10 cellular contexts compared by ENCODE assay signal in genomic region chr6:149405823-149406765, GRCh38. TPM values are rescaled to one million over a fixed set of nuclear protein-coding genes. Genes with fewer than 3 reads are reported as not detected.
A peak's percentile ranks its signal among the peaks of the same experiment; 100 is the strongest.
DNase-seq lines count a peak whose midpoint lies in the region; ATAC-seq and TF ChIP-seq lines count a peak whose summit lies in the region.
"Had no signal": no experiment of that assay in that cellular context is flagged by ENCODE, and none has a peak within 500 bp of the region (broad histone marks: within the 10 kb centered on the region; RNA-seq: fewer than 3 reads in every experiment).

No MANE protein-coding gene starts in this region.

- POLR2A ChIA-PET in CD4-positive, alpha-beta memory T cell (lab: Charles Lee; ENCODE audit: partially characterized antibody) = no interaction called here
- POLR2A ChIA-PET in IMR-90 (lab: Charles Lee; ENCODE audit: unreplicated experiment) = no interaction called here

- peak overlapping the region; percentile 0 to 82 (median 36) for H3K27ac Mint-ChIP-seq in CD4-positive, alpha-beta memory T cell
- H3K27ac Mint-ChIP-seq in activated naive CD8-positive, alpha-beta T cell = peak overlapping the region; percentile 88

- H3K9me1 ChIP-seq in IMR-90 (ENCODE audit: insufficient read depth, low read length) = no peaks in the 10 kb centered on the region

- no peak overlapping the region for H3K9ac ChIP-seq in IMR-90 (ENCODE audit: low read depth, low read length)

- H3K27ac ChIP-seq in CD4-positive, alpha-beta memory T cell (ENCODE audit: low read depth, low read length) = no peak overlapping the region
- no peak overlapping the region for H3K27ac ChIP-seq in IMR-90 (ENCODE audit: insufficient read depth, low read length)

- CTCF ChIA-PET in CD4-positive, alpha-beta memory T cell (lab: Charles Lee; ENCODE audit: partially characterized antibody) = interaction anchor here (1.4 kb wide), 1 partner anchor 26 kb away, joined by 3 read pairs; no protein-coding TSS in a partner anchor
- CTCF ChIA-PET in IMR-90 (lab: Yijun Ruan, JAX) = interaction anchor here (0.6 kb wide), 1 partner anchor 379 kb away, joined by 3 read pairs; no protein-coding TSS in a partner anchor

- in situ Hi-C loops in IMR-90 (cut with MboI; ENCODE audit: low sequenced_read_pairs) = no loop called here

- H2AFZ ChIP-seq in IMR-90 (replicated peaks; ENCODE audit: low read length, poor library complexity) = no peak overlapping the region

- no peak overlapping the region for H2BK5ac ChIP-seq in IMR-90 (ENCODE audit: low read depth, low read length, poor library complexity, severe bottlenecking)

- H3K4me3 ChIP-seq in CD4-positive, alpha-beta memory T cell (ENCODE audit: low read length in 2 of 2) = no peak overlapping the region
- H3K4me3 ChIP-seq in IMR-90 (ENCODE audit: insufficient read depth, low read depth, low read length) = no peak overlapping the region

- no peak for TF ChIP-seq POLR2A in IMR-90 (IDR thresholded peaks at IDR 0.05; ENCODE audit: low read depth, low read length)

- no peak overlapping the region for H2BK20ac ChIP-seq in IMR-90 (ENCODE audit: low read depth, low read length)

- H4K5ac ChIP-seq in IMR-90 (ENCODE audit: low read depth, low read length) = no peak overlapping the region

- dilution Hi-C loops in IMR-90 (cut with HindIII; ENCODE audit: low sequenced_read_pairs, unreplicated experiment) = no loop called here

- H2AK5ac ChIP-seq in IMR-90 (ENCODE audit: low read depth, low read length) = no peak overlapping the region

- H4K8ac ChIP-seq in IMR-90 (ENCODE audit: low read depth in 2 of 2, low read length in 2 of 2) = no peak overlapping the region

- H3K23ac ChIP-seq in IMR-90 (ENCODE audit: low read depth, low read length) = no peak overlapping the region

- no peaks in the 10 kb centered on the region for H4K20me1 ChIP-seq in IMR-90 (ENCODE audit: insufficient read depth, low read length)

- H3K4me1 Mint-ChIP-seq in CD4-positive, alpha-beta memory T cell = peaks cover 3 to 24% (median 11%) of the 10 kb centered on the region in 4 donors
- peaks cover 22% of the 10 kb centered on the region for H3K4me1 Mint-ChIP-seq in activated naive CD8-positive, alpha-beta T cell (ENCODE audit: low read depth)

- H3K4me3 Mint-ChIP-seq in CD4-positive, alpha-beta memory T cell = no peak overlapping the region
- no peak overlapping the region for H3K4me3 Mint-ChIP-seq in activated naive CD8-positive, alpha-beta T cell

- peaks cover 50 to 66% of the 10 kb centered on the region in 2 donors for H3K36me3 Mint-ChIP-seq in CD4-positive, alpha-beta memory T cell
- peaks cover 23% of the 10 kb centered on the region for H3K36me3 Mint-ChIP-seq in activated naive CD8-positive, alpha-beta T cell

- H3K9me3 Mint-ChIP-seq in CD4-positive, alpha-beta memory T cell = no peaks in the 10 kb centered on the region
- H3K9me3 Mint-ChIP-seq in activated naive CD8-positive, alpha-beta T cell (ENCODE audit: low read depth) = no peaks in the 10 kb centered on the region

- no peak overlapping the region for H4K91ac ChIP-seq in IMR-90 (ENCODE audit: insufficient read depth, low read depth, low read length)

- WGBS in IMR-90 (ENCODE audit: extremely low coverage in 2 of 2, insufficient read length in 1 of 2), 2 experiments = 100% methylated on average over 1 of the region's 5 CpGs; no CpG with 5 or more reads in 1 of the 2 experiments

- ATAC-seq in IMR-90 (ENCODE audit: low read depth) (no peak), HG03095 (IDR thresholded peaks at IDR 0.05; ENCODE audit: unreplicated experiment) (no peak)

- BruUV-seq in IMR-90 (replicated peaks; lab: Mats Ljungman, UMichigan) = no TSS peak

- H3K4me1 ChIP-seq in CD4-positive, alpha-beta memory T cell (ENCODE audit: insufficient read depth, low read length) = no peaks in the 10 kb centered on the region
- no peaks in the 10 kb centered on the region for H3K4me1 ChIP-seq in IMR-90 (ENCODE audit: control insufficient read depth, insufficient read depth, low read length)

- no peaks in the 10 kb centered on the region for H3K27me3 Mint-ChIP-seq in CD4-positive, alpha-beta memory T cell
- no peaks in the 10 kb centered on the region for H3K27me3 Mint-ChIP-seq in activated naive CD8-positive, alpha-beta T cell

- no peak for DNase-seq in CD4-positive, alpha-beta memory T cell
- peak; percentile 51 for DNase-seq in IMR-90
- peak; percentile 70 for DNase-seq in iris pigment epithelial cell (ENCODE audit: low read depth)
- DNase-seq in superior temporal gyrus (ENCODE audit: extremely low spot score) = no peak
- DNase-seq in NCI-H524 treated with DMSO at 0.1 percent for 48 hours (lab: John Stamatoyannopoulos, UW) = no peak
- DNase-seq in NCI-H1417 treated with DMSO at 0.1 percent for 48 hours (lab: John Stamatoyannopoulos, UW) = no peak
- DNase-seq: activated CD4-positive, alpha-beta T cell treated with anti-CD3 and anti-CD28 coated beads for 48 hours; DMS53 had no signal

- H2BK120ac ChIP-seq in IMR-90 (ENCODE audit: low read depth, low read length) = no peak overlapping the region

- no peak overlapping the region for H3K14ac ChIP-seq in IMR-90 (replicated peaks; ENCODE audit: low read depth, low read length)

- no peaks in the 10 kb centered on the region for H3K9me3 ChIP-seq in CD4-positive, alpha-beta memory T cell (ENCODE audit: control insufficient read depth in 1 of 2, low read length in 2 of 2)
- no peaks in the 10 kb centered on the region for H3K9me3 ChIP-seq in IMR-90 (ENCODE audit: control insufficient read depth, insufficient read depth, low read length)

- TF ChIP-seq CTCF in IMR-90 (conservative IDR thresholded peaks at IDR 0.05; ENCODE audit: low read depth, low read length) = no peak

- intact Hi-C loops in CD4-positive, alpha-beta memory T cell (cut with micrococcal nuclease) = no loop called here
- intact Hi-C loops in IMR-90 (cut with micrococcal nuclease) = no loop called here

- no peak overlapping the region for H3K56ac ChIP-seq in IMR-90 (ENCODE audit: extremely low read depth, insufficient read depth, low read length)

- H2AK9ac ChIP-seq in IMR-90 (replicated peaks; ENCODE audit: low read depth, low read length, poor library complexity) = no peak overlapping the region

- peaks cover 43% of the 10 kb centered on the region for H3K36me3 ChIP-seq in CD4-positive, alpha-beta memory T cell (ENCODE audit: insufficient read depth, low read length)
- H3K36me3 ChIP-seq in IMR-90 (ENCODE audit: control insufficient read depth, insufficient read depth, low read length) = peaks cover 13% of the 10 kb centered on the region

- no peak overlapping the region for H2BK15ac ChIP-seq in IMR-90 (ENCODE audit: low read depth, low read length)

- peaks cover 3 to 6% of the 10 kb centered on the region in 2 experiments; a peak in 3 of 4 replicates for H3K79me1 ChIP-seq in IMR-90 (ENCODE audit: low read depth in 1 of 2, low read length in 2 of 2)

- TF ChIP-seq RAD21 in IMR-90 (IDR thresholded peaks at IDR 0.05; ENCODE audit: low read length) = no peak

- no peak overlapping the region for H3K4ac ChIP-seq in IMR-90 (ENCODE audit: low read depth, low read length)

- no peak overlapping the region for H3K18ac ChIP-seq in IMR-90 (ENCODE audit: low read depth, low read length)

- no peaks in the 10 kb centered on the region for H3K27me3 ChIP-seq in CD4-positive, alpha-beta memory T cell (ENCODE audit: insufficient read depth, low read length)
- H3K27me3 ChIP-seq in IMR-90 (ENCODE audit: control insufficient read depth, insufficient read depth, low read length) = no peaks in the 10 kb centered on the region

- no peak overlapping the region for H3K4me2 ChIP-seq in IMR-90 (ENCODE audit: low read depth, low read length)

TF ChIP-seq in IMR-90, 13 proteins besides CTCF, POLR2A, EP300 and RAD21:
- TF ChIP-seq SMC3 (IDR thresholded peaks at IDR 0.05; ENCODE audit: low read depth, low read length) (no peak), CEBPB (IDR thresholded peaks at IDR 0.05; ENCODE audit: low read depth, low read length) (peak; percentile 90)

RNA-seq across cellular contexts. Expression of gene SUMO4, which starts 6.0 kb away (rescaled TPM):
- total RNA-seq in CD4-positive, alpha-beta memory T cell = 10 to 100 TPM in 1 of 2 experiments, 1 to 10 TPM in 1; 6.8 to 10.0 TPM
- 1 to 10 TPM in 1 of 2 donors, not detected in 1; 2.2 TPM for polyA plus RNA-seq in CD4-positive, alpha-beta memory T cell
- total RNA-seq in IMR-90 (2012; rRNA removed) = 1.9 and 2.2 TPM in 2 replicates
- polyA plus RNA-seq in IMR-90 (2012; rRNA removed) = not detected in 2 replicates
- not detected in 2 replicates for polyA plus RNA-seq in IMR-90 (2012; cell fraction: cytosol; rRNA removed)
- 0.05 and 0.44 TPM in 2 replicates for polyA plus RNA-seq in IMR-90 (2012; cell fraction: nucleus; rRNA removed; ENCODE audit: low replicate concordance)

Comparison
In these comparisons a context has a peak if more than half of its experiments do, and no peak if none do; other contexts are left out.
1. DNase-seq: peak in IMR-90 (single experiment) and iris pigment epithelial cell (single experiment); none in CD4-positive, alpha-beta memory T cell (0 of 5), superior temporal gyrus (single experiment), NCI-H524 treated with DMSO at 0.1 percent for 48 hours (single experiment) and NCI-H1417 treated with DMSO at 0.1 percent for 48 hours (single experiment).